Comparison of ENCODE assay signal across 10 cellular contexts in the genomic region with DNA sequence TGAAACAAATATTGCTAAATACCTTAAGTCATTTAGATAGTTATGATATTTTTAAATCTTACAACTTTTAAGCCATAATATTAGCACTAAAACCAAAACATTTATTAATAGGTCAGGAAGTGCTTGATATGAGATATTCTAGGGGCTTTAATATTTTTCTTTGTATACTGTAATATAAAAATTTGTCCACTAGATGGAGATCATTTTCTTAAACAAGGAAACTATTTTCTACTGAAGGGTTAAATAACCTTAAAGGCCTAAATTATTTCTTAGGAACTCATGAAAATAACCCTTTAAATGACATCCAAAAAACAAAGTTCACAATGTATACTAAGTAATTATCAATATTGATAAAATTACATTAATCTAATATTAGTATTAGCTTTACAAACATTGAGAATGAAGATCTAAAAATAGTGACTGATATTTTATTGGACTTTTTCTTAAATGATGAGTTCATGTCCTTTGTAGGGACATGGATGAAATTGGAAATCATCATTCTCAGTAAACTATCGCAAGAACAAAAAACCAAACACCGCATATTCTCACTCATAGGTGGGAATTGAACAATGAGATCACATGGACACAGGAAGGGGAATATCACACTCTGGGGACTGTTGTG.
A peak's percentile ranks its signal among the peaks of the same experiment; 100 is the strongest.
DNase-seq lines count a peak whose midpoint lies in the region; ATAC-seq, FAIRE-seq and TF ChIP-seq lines count a peak whose summit lies in the region.
"Had no signal": no experiment of that assay in that cellular context is flagged by ENCODE, and none has a peak within 500 bp of the region (broad histone marks: within the 10 kb centered on the region; RNA-seq: fewer than 3 reads in every experiment).

No MANE protein-coding gene starts in this region.

- no peak overlapping the region for H3K4me3 Mint-ChIP-seq in natural killer cell
- H3K4me3 Mint-ChIP-seq in natural killer cell treated with Interleukin-12 subunit alpha and Interleukin-12 subunit beta and Interleukin-15 and Interleukin-18, amount 100 ng/mL, for 72 hours, result no peak overlapping the region

- H3F3A ChIP-seq in PC-9 (ENCODE audit: insufficient read depth, low read depth), result peaks cover 9% of the 10 kb centered on the region; the same call in 1 of the 2 replicates

- no peaks in the 10 kb centered on the region for H3K36me3 Mint-ChIP-seq in natural killer cell
- H3K36me3 Mint-ChIP-seq in natural killer cell treated with Interleukin-12 subunit alpha and Interleukin-12 subunit beta and Interleukin-15 and Interleukin-18, amount 100 ng/mL, for 72 hours, result no peaks in the 10 kb centered on the region

- H3K4me1 Mint-ChIP-seq in natural killer cell, result no peaks in the 10 kb centered on the region
- H3K4me1 Mint-ChIP-seq in natural killer cell treated with Interleukin-12 subunit alpha and Interleukin-12 subunit beta and Interleukin-15 and Interleukin-18, amount 100 ng/mL, for 72 hours (ENCODE audit: low read depth in 2 of 2), result no peaks in the 10 kb centered on the region

- no peaks in the 10 kb centered on the region for H3K9me3 Mint-ChIP-seq in natural killer cell
- H3K9me3 Mint-ChIP-seq in natural killer cell treated with Interleukin-12 subunit alpha and Interleukin-12 subunit beta and Interleukin-15 and Interleukin-18, amount 100 ng/mL, for 72 hours, result no peaks in the 10 kb centered on the region

- H3K4me1 ChIP-seq in PC-9 (replicated peaks; ENCODE audit: insufficient read depth), result no peaks in the 10 kb centered on the region; the same call in 1 of the 2 replicates

- no peaks in the 10 kb centered on the region for H3K27me3 Mint-ChIP-seq in natural killer cell (ENCODE audit: low read depth in 2 of 2)
- H3K27me3 Mint-ChIP-seq in natural killer cell treated with Interleukin-12 subunit alpha and Interleukin-12 subunit beta and Interleukin-15 and Interleukin-18, amount 100 ng/mL, for 72 hours, result peaks cover 3 to 27% of the 10 kb centered on the region in 2 donors

- H3K27me3 ChIP-seq in PC-9 (ENCODE audit: insufficient read depth, low read depth), result no peaks in the 10 kb centered on the region

- H3K4me2 ChIP-seq in PC-9, result no peak overlapping the region

- ATAC-seq in natural killer cell (no peak), HG03045 (IDR thresholded peaks at IDR 0.05; ENCODE audit: unreplicated experiment) (no peak), HG03342 (IDR thresholded peaks at IDR 0.05; ENCODE audit: unreplicated experiment) (no peak), GM18520 (IDR thresholded peaks at IDR 0.05; ENCODE audit: unreplicated experiment) (no peak)
- ATAC-seq in natural killer cell treated with Interleukin-12 subunit alpha and Interleukin-12 subunit beta and Interleukin-15 and Interleukin-18, amount 100 ng/mL, for 72 hours, result no peak
- ATAC-seq: left lobe of liver had no signal

- no peaks in the 10 kb centered on the region for H3K9me3 ChIP-seq in PC-9 (ENCODE audit: insufficient read depth, low read depth)

- TF ChIP-seq CTCF in natural killer cell (IDR thresholded peaks at IDR 0.05), result peak; percentile 55
- peak; percentile 69 for TF ChIP-seq CTCF in PC-9 (conservative IDR thresholded peaks at IDR 0.05)

- no peak overlapping the region for H3K27ac Mint-ChIP-seq in natural killer cell
- H3K27ac Mint-ChIP-seq in natural killer cell treated with Interleukin-12 subunit alpha and Interleukin-12 subunit beta and Interleukin-15 and Interleukin-18, amount 100 ng/mL, for 72 hours, result no peak overlapping the region

- no peaks in the 10 kb centered on the region for H4K20me1 ChIP-seq in PC-9 (ENCODE audit: insufficient read depth)

- no peak overlapping the region for H3K4me3 ChIP-seq in PC-9

- POLR2A ChIA-PET in PC-9 (lab: Charles Lee; ENCODE audit: unreplicated experiment), result no interaction called here

- no peaks in the 10 kb centered on the region for H3K36me3 ChIP-seq in PC-9 (ENCODE audit: low read depth)

- CTCF ChIA-PET in PC-9 (lab: Charles Lee), result no interaction called here

- H3K9me2 ChIP-seq in PC-9 (ENCODE audit: insufficient read depth), result no peaks in the 10 kb centered on the region

- DNase-seq in natural killer cell (no peak), PC-9 (no peak), frontal cortex (ENCODE audit: low spot score in 2 of 2) (no peak)
- no peak for DNase-seq in natural killer cell treated with Interleukin-12 subunit alpha and Interleukin-12 subunit beta and Interleukin-15 and Interleukin-18, amount 100 ng/mL, for 72 hours (ENCODE audit: low spot score)
- DNase-seq in stimulated activated CD4-positive, alpha-beta T cell treated with anti-CD3 and anti-CD28 coated beads, Interleukin-15, amount 100 ng/mL, for 24 hours, result no peak

- no peak overlapping the region for H2AFZ ChIP-seq in PC-9

- intact Hi-C loops in natural killer cell (cut with micrococcal nuclease), result no loop called here
- intact Hi-C loops in PC-9 (cut with micrococcal nuclease; ENCODE audit: unreplicated experiment), result loop anchor here (1.0 to 2.0 kb wide), 2 partner anchors 150 to 327 kb away; no protein-coding TSS in a partner anchor

- no peaks in the 10 kb centered on the region for H3K79me2 ChIP-seq in PC-9 (ENCODE audit: low read depth)

- BruUV-seq in PC-9 (replicated peaks; lab: Mats Ljungman, UMichigan), result no TSS peak

- FAIRE-seq in frontal cortex (lab: Jason Lieb, UNC), result peak; percentile 89

- H3K27ac ChIP-seq in PC-9, result no peak overlapping the region
- H3K27ac ChIP-seq: HL-60 had no signal
